Comparison of ENCODE assay signal across 1 cellular context in genomic region chr5:146965781-146966659, GRCh38.
TF ChIP-seq lines count a peak whose summit lies in the region.

No MANE protein-coding gene starts in this region.

TF ChIP-seq in K562, 482 proteins besides CTCF, POLR2A, EP300 and RAD21 (continued from another document):
- no peak for TF ChIP-seq TRIM25 (IDR thresholded peaks at IDR 0.05; ENCODE audit: borderline replicate concordance)
- 0 out of 4 replicates have a peak, but pooled peaks of 1 of the 2 experiments have one; percentile 19 for TF ChIP-seq FOXK2 (conservative IDR thresholded peaks at IDR 0.05 in 1 of 2, IDR thresholded peaks at IDR 0.05 in 1 of 2; ENCODE audit: low read depth in 2 of 2)
- 0 out of 2 replicates have a peak, but pooled peaks have one; percentile 21 for TF ChIP-seq ARID3A (IDR thresholded peaks at IDR 0.05; ENCODE audit: borderline replicate concordance, low read depth, low read length)
- no peak for TF ChIP-seq TARDBP (IDR thresholded peaks at IDR 0.05)
- no peak for TF ChIP-seq PCBP2 (IDR thresholded peaks at IDR 0.05; ENCODE audit: low read depth, low read length, poor library complexity, severe bottlenecking)
- no peak for TF ChIP-seq NR0B1 (IDR thresholded peaks at IDR 0.05; ENCODE audit: partially characterized antibody)
- TF ChIP-seq NCOA2 (IDR thresholded peaks at IDR 0.05; ENCODE audit: partially characterized antibody in 2 of 2), result no peak
- peak in 1 of 3 experiments; percentile 19 for TF ChIP-seq YY1 (IDR thresholded peaks at IDR 0.05; ENCODE audit: borderline replicate concordance in 1 of 3, control insufficient read depth in 1 of 3, extremely low read depth in 1 of 3, insufficient read depth in 3 of 3, insufficient read length in 1 of 3, insufficient replicate concordance in 2 of 3, low read depth in 1 of 3, low read length in 2 of 3)
- TF ChIP-seq HOMEZ (CRISPR knock-in tag; IDR thresholded peaks at IDR 0.05), result no peak
- TF ChIP-seq HNRNPLL (IDR thresholded peaks at IDR 0.05; ENCODE audit: low read depth, low read length, poor library complexity, severe bottlenecking), result no peak
- TF ChIP-seq DACH1 (IDR thresholded peaks at IDR 0.05; ENCODE audit: partially characterized antibody), result peak; percentile 36
- no peak for TF ChIP-seq ZBTB34 (CRISPR knock-in tag; IDR thresholded peaks at IDR 0.05)
- TF ChIP-seq NR2C2 (CRISPR knock-in tag; IDR thresholded peaks at IDR 0.05), result no peak
- no peak for TF ChIP-seq NR2C2 (tag; IDR thresholded peaks at IDR 0.05)
- TF ChIP-seq HLTF (IDR thresholded peaks at IDR 0.05), result no peak
- TF ChIP-seq CXXC5 (CRISPR knock-in tag; IDR thresholded peaks at IDR 0.05), result no peak
- peak; percentile 86 for TF ChIP-seq THRA (IDR thresholded peaks at IDR 0.05)
- TF ChIP-seq GMEB1 (CRISPR knock-in tag; IDR thresholded peaks at IDR 0.05), result no peak
- no peak for TF ChIP-seq PHTF2 (CRISPR knock-in tag; IDR thresholded peaks at IDR 0.05)
- TF ChIP-seq THRAP3 (IDR thresholded peaks at IDR 0.05; ENCODE audit: borderline replicate concordance), result no peak
- TF ChIP-seq RB1 (IDR thresholded peaks at IDR 0.05; ENCODE audit: low read depth), result peak; percentile 38; the same call in 1 of the 2 replicates
- no peak for TF ChIP-seq CREB3 (tag; conservative IDR thresholded peaks at IDR 0.05; ENCODE audit: low read depth)
- TF ChIP-seq ARID3B (CRISPR knock-in tag; IDR thresholded peaks at IDR 0.05; ENCODE audit: borderline replicate concordance), result no peak
- TF ChIP-seq TFE3 (CRISPR knock-in tag; IDR thresholded peaks at IDR 0.05), result no peak
- TF ChIP-seq NFIC (IDR thresholded peaks at IDR 0.05), result no peak
- no peak for TF ChIP-seq MAFK (IDR thresholded peaks at IDR 0.05; ENCODE audit: low read length)
